In genomic region chr6:89993411-89993810, GRCh38 we compare ENCODE assay signal across 28 cellular contexts.
"Had no signal": no experiment of that assay in that cellular context is flagged by ENCODE, and none has a peak within 500 bp of the region (broad histone marks: within the 10 kb centered on the region; RNA-seq: fewer than 3 reads in every experiment).

No MANE protein-coding gene starts in this region.

- H3K27ac Mint-ChIP-seq: activated T-helper 2 cell treated with anti-CD3 and anti-CD28 coated beads, Interferon-gamma antibody, Interleukin-2, Interleukin-4, amounts not matched to agents 10 μg/mL and 5 μg/mL and 100 μg/mL, durations not matched to agents 14 hours and 24 hours and 36 hours; immature natural killer cell; natural killer cell; T-helper 17 cell had no signal

- DNase-seq: activated CD4-positive, alpha-beta T cell treated with anti-CD3 and anti-CD28 coated beads, Interleukin-2, amount 50 U/mL, for 1 hour; activated CD8-positive, alpha-beta memory T cell treated with anti-CD3 and anti-CD28 coated beads, Interleukin-2, amount 50 U/mL, for 48 hours; activated naive CD4-positive, alpha-beta T cell; adrenal gland; colonic mucosa; dorsolateral prefrontal cortex; glutamatergic neuron; immature natural killer cell; kidney glomerular epithelial cell; left lung; natural killer cell; ovary; psoas muscle; spleen; stimulated activated CD4-positive, alpha-beta T cell treated with anti-CD3 and anti-CD28 coated beads, Interleukin-4, amount 100 ng/mL, for 1 hour; stomach; SW 1271; T-helper 17 cell had no signal

- H3K27ac ChIP-seq: adrenal gland, breast epithelium, colonic mucosa, dorsolateral prefrontal cortex, esophagus muscularis mucosa, hepatocyte, left lung, ovary, psoas muscle, right atrium auricular region, SK-N-MC, spleen, stomach, suprapubic skin, tibial nerve had no signal

- H3K36me3 ChIP-seq: adrenal gland, breast epithelium, colonic mucosa, esophagus muscularis mucosa, left lung, ovary, right atrium auricular region, stomach, suprapubic skin, tibial nerve had no signal

- ATAC-seq: left lung, natural killer cell, psoas muscle, T-helper 17 cell had no signal

- H3K27me3 Mint-ChIP-seq: central memory CD8-positive, alpha-beta T cell; T-helper 17 cell had no signal

- H3K4me3 Mint-ChIP-seq: central memory CD8-positive, alpha-beta T cell; immature natural killer cell; natural killer cell; T-helper 17 cell had no signal

- H3K4me3 ChIP-seq: adrenal gland, breast epithelium, colonic mucosa, dorsolateral prefrontal cortex, esophagus muscularis mucosa, hepatocyte, left lung, lung, ovary, psoas muscle, right atrium auricular region, SK-N-MC, spleen, stomach, suprapubic skin, tibial nerve had no signal

- H3K27me3 ChIP-seq: adrenal gland, breast epithelium, colonic mucosa, dorsolateral prefrontal cortex, esophagus muscularis mucosa, hepatocyte, left lung, ovary, right atrium auricular region, spleen, stomach, suprapubic skin, tibial nerve had no signal

- H3K9me3 Mint-ChIP-seq: activated T-helper 2 cell treated with anti-CD3 and anti-CD28 coated beads, Interferon-gamma antibody, Interleukin-2, Interleukin-4, amounts not matched to agents 10 μg/mL and 5 μg/mL and 100 μg/mL, durations not matched to agents 14 hours and 24 hours and 36 hours; central memory CD8-positive, alpha-beta T cell; immature natural killer cell; natural killer cell had no signal

- H3K36me3 Mint-ChIP-seq: natural killer cell had no signal
